ENCODE assay signal across 8 cellular contexts in genomic region chr17:48025904-48026502, GRCh38. TPM values are rescaled to one million over a fixed set of nuclear protein-coding genes. Genes with fewer than 3 reads are reported as not detected.
DNase-seq lines count a peak whose midpoint lies in the region; ATAC-seq and TF ChIP-seq lines count a peak whose summit lies in the region.

No MANE protein-coding gene starts in this region.

- H3K9me3 Mint-ChIP-seq in IgD-negative memory B cell, result no peaks in the 10 kb centered on the region
- no peaks in the 10 kb centered on the region for H3K9me3 Mint-ChIP-seq in natural killer cell treated with Interleukin-12 subunit alpha and Interleukin-12 subunit beta and Interleukin-15 and Interleukin-18, amount 100 ng/mL, for 72 hours

- H2AFZ ChIP-seq in mammary epithelial cell (ENCODE audit: low read depth, low read length), result peak overlapping the region; percentile 81

- ATAC-seq in natural killer cell treated with Interleukin-12 subunit alpha and Interleukin-12 subunit beta and Interleukin-15 and Interleukin-18, amount 100 ng/mL, for 72 hours, result no peak
- ATAC-seq in HG03460 (IDR thresholded peaks at IDR 0.05; ENCODE audit: unreplicated experiment), result no peak

- TF ChIP-seq CTCF in BE2C (IDR thresholded peaks at IDR 0.05; ENCODE audit: low read depth, low read length), result no peak
- TF ChIP-seq CTCF in mammary epithelial cell (conservative IDR thresholded peaks at IDR 0.05 in 1 of 2, IDR thresholded peaks at IDR 0.05 in 1 of 2; ENCODE audit: extremely low read depth in 1 of 2, insufficient read depth in 1 of 2, low read depth in 1 of 2, low read length in 2 of 2), result no peak
- TF ChIP-seq CTCF in GM13976 (IDR thresholded peaks at IDR 0.05; ENCODE audit: borderline replicate concordance, control extremely low read depth, extremely low read depth, insufficient read depth, missing control alignments), result no peak

- peak overlapping the region; percentile 89 for H3K4me2 ChIP-seq in mammary epithelial cell (ENCODE audit: insufficient read depth, low read depth, low read length)

- dilution Hi-C loops in mammary epithelial cell (cut with HindIII; ENCODE audit: low sequenced_read_pairs), result loop anchor here (5.0 kb wide), 1 partner anchor 36 kb away; no protein-coding TSS in a partner anchor

- intact Hi-C loops in mammary epithelial cell (cut with micrococcal nuclease), result loop anchor here (1.0 to 10.0 kb wide), 10 partner anchors 22 to 849 kb away; partner anchors contain the start of gene NFE2L1

- in situ Hi-C loops in mammary epithelial cell (cut with MboI; ENCODE audit: low sequenced_read_pairs in 2 of 2) (loop anchor here (5.0 to 10.0 kb wide), 3 partner anchors 46 to 109 kb away; no protein-coding TSS in a partner anchor), GM13976 (cut with MboI; ENCODE audit: low sequenced_read_pairs, unreplicated experiment) (no loop called here)

- 1% methylated on average over 7 of the region's 8 CpGs for WGBS in mammary epithelial cell (ENCODE audit: low coverage, missing lambda C conversion rate)

- CTCF ChIA-PET in mammary epithelial cell (lab: Charles Lee; ENCODE audit: low non-redundant PET), result interaction anchor here (0.5 to 1.1 kb wide), 5 partner anchors 29 to 107 kb away, joined by 3 to 4 read pairs (median 4); no protein-coding TSS in a partner anchor

- peak overlapping the region in 2 of 3 donors; percentile 33 to 83 for H3K27ac Mint-ChIP-seq in IgD-negative memory B cell
- H3K27ac Mint-ChIP-seq in natural killer cell treated with Interleukin-12 subunit alpha and Interleukin-12 subunit beta and Interleukin-15 and Interleukin-18, amount 100 ng/mL, for 72 hours, result no peak overlapping the region

- H3K9me3 ChIP-seq in BE2C (no peaks in the 10 kb centered on the region), mammary epithelial cell (replicated peaks; ENCODE audit: insufficient read depth, low read length) (no peaks in the 10 kb centered on the region)

- H3K36me3 ChIP-seq in BE2C (no peaks in the 10 kb centered on the region), mammary epithelial cell (ENCODE audit: insufficient read depth, low read length) (no peaks in the 10 kb centered on the region)

- H3K4me1 ChIP-seq in BE2C, result peaks cover 14% of the 10 kb centered on the region
- H3K4me1 ChIP-seq in mammary epithelial cell (ENCODE audit: insufficient read depth, low read length), result peaks cover 37% of the 10 kb centered on the region

- no TSS peak for BruUV-seq in mammary epithelial cell (replicated peaks; lab: Mats Ljungman, UMichigan)

- peaks cover 16% of the 10 kb centered on the region for H3K27me3 Mint-ChIP-seq in IgD-negative memory B cell
- peaks cover 11 to 20% of the 10 kb centered on the region in 2 donors for H3K27me3 Mint-ChIP-seq in natural killer cell treated with Interleukin-12 subunit alpha and Interleukin-12 subunit beta and Interleukin-15 and Interleukin-18, amount 100 ng/mL, for 72 hours

- H3K79me2 ChIP-seq in mammary epithelial cell (ENCODE audit: insufficient read depth, low read length), result no peaks in the 10 kb centered on the region

- H4K20me1 ChIP-seq in mammary epithelial cell (ENCODE audit: insufficient read depth, low read length), result no peaks in the 10 kb centered on the region

- no peaks in the 10 kb centered on the region for H3K27me3 ChIP-seq in BE2C
- no peaks in the 10 kb centered on the region for H3K27me3 ChIP-seq in mammary epithelial cell (ENCODE audit: insufficient read depth, low read length)

- peak overlapping the region; percentile 67 for H3K9ac ChIP-seq in mammary epithelial cell (ENCODE audit: insufficient read depth, low read length)

- DNase-seq in BE2C (no peak), mammary epithelial cell (peak; percentile 77), NCI-H146 treated with DMSO at 0.1 percent for 48 hours (lab: John Stamatoyannopoulos, UW; ENCODE audit: unreplicated experiment) (no peak), dedifferentiated amniotic fluid mesenchymal stem cell (ENCODE audit: extremely low spot score) (no peak), GM13976 (ENCODE audit: low spot score) (no peak)
- DNase-seq in natural killer cell treated with Interleukin-12 subunit alpha and Interleukin-12 subunit beta and Interleukin-15 and Interleukin-18, amount 100 ng/mL, for 72 hours (ENCODE audit: low spot score), result no peak

- no peaks in the 10 kb centered on the region for H3K36me3 Mint-ChIP-seq in IgD-negative memory B cell
- no peaks in the 10 kb centered on the region for H3K36me3 Mint-ChIP-seq in natural killer cell treated with Interleukin-12 subunit alpha and Interleukin-12 subunit beta and Interleukin-15 and Interleukin-18, amount 100 ng/mL, for 72 hours

- H3K4me3 Mint-ChIP-seq in IgD-negative memory B cell, result peak overlapping the region; percentile 91 to 96 (median 94)
- H3K4me3 Mint-ChIP-seq in natural killer cell treated with Interleukin-12 subunit alpha and Interleukin-12 subunit beta and Interleukin-15 and Interleukin-18, amount 100 ng/mL, for 72 hours, result peak overlapping the region; percentile 94

- peaks cover 13 to 32% (median 19%) of the 10 kb centered on the region in 3 donors for H3K4me1 Mint-ChIP-seq in IgD-negative memory B cell
- H3K4me1 Mint-ChIP-seq in natural killer cell treated with Interleukin-12 subunit alpha and Interleukin-12 subunit beta and Interleukin-15 and Interleukin-18, amount 100 ng/mL, for 72 hours (ENCODE audit: low read depth in 2 of 2), result peaks cover 22 to 26% of the 10 kb centered on the region in 2 donors

- peak overlapping the region; percentile 65; the same call in 1 of the 2 replicates for H3K4me3 ChIP-seq in BE2C (ENCODE audit: low read depth, low read length)
- peak overlapping the region; percentile 3 to 50 (median 47) for H3K4me3 ChIP-seq in mammary epithelial cell (replicated peaks in 1 of 3; ENCODE audit: insufficient read depth in 1 of 3, low read depth in 2 of 3, low read length in 3 of 3)

- peak overlapping the region; percentile 73 for H3K27ac ChIP-seq in mammary epithelial cell (ENCODE audit: insufficient read depth, low read depth, low read length)

RNA-seq across cellular contexts. Expression of gene COPZ2, which starts 11.6 kb away (rescaled TPM):
- polyA plus RNA-seq in BE2C (2012; ENCODE audit: insufficient read depth, insufficient read length, low read depth), result 9.3 TPM
- polyA plus RNA-seq in IgD-negative memory B cell, result 1.7 TPM
- 10 to 100 TPM; 11.2 to 46.2 TPM for total RNA-seq in mammary epithelial cell
- polyA plus RNA-seq in mammary epithelial cell, result 15.6 TPM
- 14.1 TPM for polyA minus RNA-seq in mammary epithelial cell
- total RNA-seq in natural killer cell treated with Interleukin-12 subunit alpha and Interleukin-12 subunit beta and Interleukin-15 and Interleukin-18, amount 100 ng/mL, for 72 hours, result 10 to 100 TPM; 14.9 to 32.9 TPM

RNA-seq across cellular contexts. Expression of gene NFE2L1, which starts 22.2 kb away (rescaled TPM):
- 506 TPM for polyA plus RNA-seq in BE2C (2012; ENCODE audit: insufficient read depth, insufficient read length, low read depth)
- 20.5 TPM for polyA plus RNA-seq in IgD-negative memory B cell
- 100 to 1,000 TPM; 283 to 291 TPM for total RNA-seq in mammary epithelial cell
- polyA plus RNA-seq in mammary epithelial cell, result 138 TPM
- polyA minus RNA-seq in mammary epithelial cell, result 315 TPM
- 100 to 1,000 TPM; 103 to 153 TPM for total RNA-seq in natural killer cell treated with Interleukin-12 subunit alpha and Interleukin-12 subunit beta and Interleukin-15 and Interleukin-18, amount 100 ng/mL, for 72 hours

RNA-seq across cellular contexts. Expression of gene CDK5RAP3, which starts 55.1 kb away (rescaled TPM):
- polyA plus RNA-seq in BE2C (2012; ENCODE audit: insufficient read depth, insufficient read length, low read depth), result 175 TPM
- 80.0 TPM for polyA plus RNA-seq in IgD-negative memory B cell
- 100 to 1,000 TPM in 1 of 2 donors, 10 to 100 TPM in 1; 35.3 to 116 TPM for total RNA-seq in mammary epithelial cell
- polyA plus RNA-seq in mammary epithelial cell, result 70.6 TPM
- polyA minus RNA-seq in mammary epithelial cell, result 121 TPM
- total RNA-seq in natural killer cell treated with Interleukin-12 subunit alpha and Interleukin-12 subunit beta and Interleukin-15 and Interleukin-18, amount 100 ng/mL, for 72 hours, result 100 to 1,000 TPM; 150 to 278 TPM

Comparison
In these comparisons a context has a peak if more than half of its experiments do, and no peak if none do; other contexts are left out.
1. H3K27ac Mint-ChIP-seq: peak in IgD-negative memory B cell (2 of 3); none in natural killer cell treated with Interleukin-12 subunit alpha and Interleukin-12 subunit beta and Interleukin-15 and Interleukin-18, amount 100 ng/mL, for 72 hours (0 of 2).